In genomic region chr10:21525367-21526183, GRCh38 we compare ENCODE assay signal across 1 cellular context.
TF ChIP-seq lines count a peak whose summit lies in the region.

SKIDA1 (minus strand) TSS chr10:21525682; CDS start chr10:21517822, 7,860 bp downstream.

TF ChIP-seq in HEK293, 187 proteins besides CTCF, POLR2A, EP300 and RAD21 (continued from another document and continues in another):
- TF ChIP-seq, protein P1, sequence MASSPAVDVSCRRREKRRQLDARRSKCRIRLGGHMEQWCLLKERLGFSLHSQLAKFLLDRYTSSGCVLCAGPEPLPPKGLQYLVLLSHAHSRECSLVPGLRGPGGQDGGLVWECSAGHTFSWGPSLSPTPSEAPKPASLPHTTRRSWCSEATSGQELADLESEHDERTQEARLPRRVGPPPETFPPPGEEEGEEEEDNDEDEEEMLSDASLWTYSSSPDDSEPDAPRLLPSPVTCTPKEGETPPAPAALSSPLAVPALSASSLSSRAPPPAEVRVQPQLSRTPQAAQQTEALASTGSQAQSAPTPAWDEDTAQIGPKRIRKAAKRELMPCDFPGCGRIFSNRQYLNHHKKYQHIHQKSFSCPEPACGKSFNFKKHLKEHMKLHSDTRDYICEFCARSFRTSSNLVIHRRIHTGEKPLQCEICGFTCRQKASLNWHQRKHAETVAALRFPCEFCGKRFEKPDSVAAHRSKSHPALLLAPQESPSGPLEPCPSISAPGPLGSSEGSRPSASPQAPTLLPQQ (tag by site-specific recombination; IDR thresholded peaks at IDR 0.05) = peak; percentile 84
- TF ChIP-seq, protein P2, sequence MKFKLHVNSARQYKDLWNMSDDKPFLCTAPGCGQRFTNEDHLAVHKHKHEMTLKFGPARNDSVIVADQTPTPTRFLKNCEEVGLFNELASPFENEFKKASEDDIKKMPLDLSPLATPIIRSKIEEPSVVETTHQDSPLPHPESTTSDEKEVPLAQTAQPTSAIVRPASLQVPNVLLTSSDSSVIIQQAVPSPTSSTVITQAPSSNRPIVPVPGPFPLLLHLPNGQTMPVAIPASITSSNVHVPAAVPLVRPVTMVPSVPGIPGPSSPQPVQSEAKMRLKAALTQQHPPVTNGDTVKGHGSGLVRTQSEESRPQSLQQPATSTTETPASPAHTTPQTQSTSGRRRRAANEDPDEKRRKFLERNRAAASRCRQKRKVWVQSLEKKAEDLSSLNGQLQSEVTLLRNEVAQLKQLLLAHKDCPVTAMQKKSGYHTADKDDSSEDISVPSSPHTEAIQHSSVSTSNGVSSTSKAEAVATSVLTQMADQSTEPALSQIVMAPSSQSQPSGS (tag by site-specific recombination; IDR thresholded peaks at IDR 0.05; ENCODE audit: low read depth) = no peak
- TF ChIP-seq ZNF645 (tag by site-specific recombination; IDR thresholded peaks at IDR 0.05) (no peak), ZBTB49 (tag by site-specific recombination; IDR thresholded peaks at IDR 0.05; ENCODE audit: low read depth) (no peak), ZBTB7A (tag by site-specific recombination; IDR thresholded peaks at IDR 0.05; ENCODE audit: low read depth) (peak; percentile 98), ZNF174 (tag by site-specific recombination; IDR thresholded peaks at IDR 0.05) (no peak), ZNF133 (tag by site-specific recombination; IDR thresholded peaks at IDR 0.05) (no peak), ZNF169 (tag by site-specific recombination; IDR thresholded peaks at IDR 0.05) (no peak), ZNF621 (tag by site-specific recombination; IDR thresholded peaks at IDR 0.05) (no peak), ZFP69B (tag by site-specific recombination; IDR thresholded peaks at IDR 0.05) (peak; percentile 72), ZNF585B (tag by site-specific recombination; IDR thresholded peaks at IDR 0.05) (no peak; the same call in 1 of the 2 replicates), IKZF3 (tag by site-specific recombination; IDR thresholded peaks at IDR 0.05) (peak; percentile 98), ZNF660 (tag by site-specific recombination; IDR thresholded peaks at IDR 0.05) (peak; percentile 36), ZFP41 (tag by site-specific recombination; IDR thresholded peaks at IDR 0.05; ENCODE audit: borderline replicate concordance) (no peak), HOXD13 (CRISPR knock-in tag; IDR thresholded peaks at IDR 0.05; ENCODE audit: borderline replicate concordance) (no peak), OSR2 (tag by site-specific recombination; IDR thresholded peaks at IDR 0.05) (peak; percentile 79), ZNF302 (tag by site-specific recombination; IDR thresholded peaks at IDR 0.05; ENCODE audit: low read depth) (0 out of 2 replicates have a peak, but pooled peaks have one; percentile 50), ZNF473 (tag by site-specific recombination; IDR thresholded peaks at IDR 0.05) (no peak), REPIN1 (tag by site-specific recombination; IDR thresholded peaks at IDR 0.05; ENCODE audit: low read depth) (no peak; the same call in 1 of the 2 replicates), GLI2 (tag by site-specific recombination; IDR thresholded peaks at IDR 0.05; ENCODE audit: borderline replicate concordance, low read depth) (no peak), ZNF548 (tag by site-specific recombination; IDR thresholded peaks at IDR 0.05) (no peak), MEIS1 (CRISPR knock-in tag; IDR thresholded peaks at IDR 0.05; ENCODE audit: borderline replicate concordance) (no peak), OVOL3 (tag by site-specific recombination; IDR thresholded peaks at IDR 0.05) (peak; percentile 51), ZNF530 (tag by site-specific recombination; IDR thresholded peaks at IDR 0.05; ENCODE audit: low read depth) (no peak), ZNF416 (tag by site-specific recombination; IDR thresholded peaks at IDR 0.05) (no peak), ZNF560 (tag by site-specific recombination; IDR thresholded peaks at IDR 0.05; ENCODE audit: borderline replicate concordance) (no peak), ZNF747 (tag by site-specific recombination; IDR thresholded peaks at IDR 0.05) (no peak), ZNF350 (tag by site-specific recombination; IDR thresholded peaks at IDR 0.05) (no peak), ZEB2 (tag by site-specific recombination; IDR thresholded peaks at IDR 0.05) (peak; percentile 100), ZNF391 (tag by site-specific recombination; IDR thresholded peaks at IDR 0.05; ENCODE audit: borderline replicate concordance, low read depth) (peak; percentile 91), ZNF571 (tag by site-specific recombination; IDR thresholded peaks at IDR 0.05) (no peak), ZNF132 (tag by site-specific recombination; IDR thresholded peaks at IDR 0.05; ENCODE audit: borderline replicate concordance) (no peak), ZBTB10 (tag by site-specific recombination; IDR thresholded peaks at IDR 0.05) (peak; percentile 99), ZIC2 (tag by site-specific recombination; IDR thresholded peaks at IDR 0.05) (peak; percentile 65), ZNF558 (tag by site-specific recombination; IDR thresholded peaks at IDR 0.05) (peak; percentile 38; the same call in 1 of the 2 replicates), ZNF23 (tag by site-specific recombination; IDR thresholded peaks at IDR 0.05; ENCODE audit: borderline replicate concordance) (no peak), ZNF157 (tag by site-specific recombination; IDR thresholded peaks at IDR 0.05) (no peak), ZNF211 (tag by site-specific recombination; IDR thresholded peaks at IDR 0.05; ENCODE audit: low read depth) (no peak), ZBTB48 (tag by site-specific recombination; IDR thresholded peaks at IDR 0.05) (peak; percentile 62), ZNF292 (tag by site-specific recombination; IDR thresholded peaks at IDR 0.05; ENCODE audit: borderline replicate concordance, low read depth) (no peak), ZSCAN16 (tag by site-specific recombination; IDR thresholded peaks at IDR 0.05) (no peak), GFI1B (tag by site-specific recombination; IDR thresholded peaks at IDR 0.05) (peak; percentile 83)
- TF ChIP-seq, protein P3, sequence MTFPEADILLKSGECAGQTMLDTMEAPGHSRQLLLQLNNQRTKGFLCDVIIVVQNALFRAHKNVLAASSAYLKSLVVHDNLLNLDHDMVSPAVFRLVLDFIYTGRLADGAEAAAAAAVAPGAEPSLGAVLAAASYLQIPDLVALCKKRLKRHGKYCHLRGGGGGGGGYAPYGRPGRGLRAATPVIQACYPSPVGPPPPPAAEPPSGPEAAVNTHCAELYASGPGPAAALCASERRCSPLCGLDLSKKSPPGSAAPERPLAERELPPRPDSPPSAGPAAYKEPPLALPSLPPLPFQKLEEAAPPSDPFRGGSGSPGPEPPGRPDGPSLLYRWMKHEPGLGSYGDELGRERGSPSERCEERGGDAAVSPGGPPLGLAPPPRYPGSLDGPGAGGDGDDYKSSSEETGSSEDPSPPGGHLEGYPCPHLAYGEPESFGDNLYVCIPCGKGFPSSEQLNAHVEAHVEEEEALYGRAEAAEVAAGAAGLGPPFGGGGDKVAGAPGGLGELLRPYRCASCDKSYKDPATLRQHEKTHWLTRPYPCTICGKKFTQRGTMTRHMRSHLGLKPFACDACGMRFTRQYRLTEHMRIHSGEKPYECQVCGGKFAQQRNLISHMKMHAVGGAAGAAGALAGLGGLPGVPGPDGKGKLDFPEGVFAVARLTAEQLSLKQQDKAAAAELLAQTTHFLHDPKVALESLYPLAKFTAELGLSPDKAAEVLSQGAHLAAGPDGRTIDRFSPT (tag by site-specific recombination; IDR thresholded peaks at IDR 0.05) = peak; percentile 77; the same call in 1 of the 2 replicates
- TF ChIP-seq, protein P4, sequence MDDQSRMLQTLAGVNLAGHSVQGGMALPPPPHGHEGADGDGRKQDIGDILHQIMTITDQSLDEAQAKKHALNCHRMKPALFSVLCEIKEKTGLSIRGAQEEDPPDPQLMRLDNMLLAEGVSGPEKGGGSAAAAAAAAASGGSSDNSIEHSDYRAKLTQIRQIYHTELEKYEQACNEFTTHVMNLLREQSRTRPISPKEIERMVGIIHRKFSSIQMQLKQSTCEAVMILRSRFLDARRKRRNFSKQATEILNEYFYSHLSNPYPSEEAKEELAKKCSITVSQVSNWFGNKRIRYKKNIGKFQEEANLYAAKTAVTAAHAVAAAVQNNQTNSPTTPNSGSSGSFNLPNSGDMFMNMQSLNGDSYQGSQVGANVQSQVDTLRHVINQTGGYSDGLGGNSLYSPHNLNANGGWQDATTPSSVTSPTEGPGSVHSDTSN (CRISPR knock-in tag; IDR thresholded peaks at IDR 0.05) = no peak
- TF ChIP-seq, protein P5, sequence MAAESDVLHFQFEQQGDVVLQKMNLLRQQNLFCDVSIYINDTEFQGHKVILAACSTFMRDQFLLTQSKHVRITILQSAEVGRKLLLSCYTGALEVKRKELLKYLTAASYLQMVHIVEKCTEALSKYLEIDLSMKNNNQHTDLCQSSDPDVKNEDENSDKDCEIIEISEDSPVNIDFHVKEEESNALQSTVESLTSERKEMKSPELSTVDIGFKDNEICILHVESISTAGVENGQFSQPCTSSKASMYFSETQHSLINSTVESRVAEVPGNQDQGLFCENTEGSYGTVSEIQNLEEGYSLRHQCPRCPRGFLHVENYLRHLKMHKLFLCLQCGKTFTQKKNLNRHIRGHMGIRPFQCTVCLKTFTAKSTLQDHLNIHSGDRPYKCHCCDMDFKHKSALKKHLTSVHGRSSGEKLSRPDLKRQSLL (tag by site-specific recombination; IDR thresholded peaks at IDR 0.05) = peak; percentile 87
- TF ChIP-seq, protein P6, sequence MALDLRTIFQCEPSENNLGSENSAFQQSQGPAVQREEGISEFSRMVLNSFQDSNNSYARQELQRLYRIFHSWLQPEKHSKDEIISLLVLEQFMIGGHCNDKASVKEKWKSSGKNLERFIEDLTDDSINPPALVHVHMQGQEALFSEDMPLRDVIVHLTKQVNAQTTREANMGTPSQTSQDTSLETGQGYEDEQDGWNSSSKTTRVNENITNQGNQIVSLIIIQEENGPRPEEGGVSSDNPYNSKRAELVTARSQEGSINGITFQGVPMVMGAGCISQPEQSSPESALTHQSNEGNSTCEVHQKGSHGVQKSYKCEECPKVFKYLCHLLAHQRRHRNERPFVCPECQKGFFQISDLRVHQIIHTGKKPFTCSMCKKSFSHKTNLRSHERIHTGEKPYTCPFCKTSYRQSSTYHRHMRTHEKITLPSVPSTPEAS (tag by site-specific recombination; IDR thresholded peaks at IDR 0.05) = 0 out of 2 replicates have a peak, but pooled peaks have one; percentile 32
- TF ChIP-seq, protein P7, sequence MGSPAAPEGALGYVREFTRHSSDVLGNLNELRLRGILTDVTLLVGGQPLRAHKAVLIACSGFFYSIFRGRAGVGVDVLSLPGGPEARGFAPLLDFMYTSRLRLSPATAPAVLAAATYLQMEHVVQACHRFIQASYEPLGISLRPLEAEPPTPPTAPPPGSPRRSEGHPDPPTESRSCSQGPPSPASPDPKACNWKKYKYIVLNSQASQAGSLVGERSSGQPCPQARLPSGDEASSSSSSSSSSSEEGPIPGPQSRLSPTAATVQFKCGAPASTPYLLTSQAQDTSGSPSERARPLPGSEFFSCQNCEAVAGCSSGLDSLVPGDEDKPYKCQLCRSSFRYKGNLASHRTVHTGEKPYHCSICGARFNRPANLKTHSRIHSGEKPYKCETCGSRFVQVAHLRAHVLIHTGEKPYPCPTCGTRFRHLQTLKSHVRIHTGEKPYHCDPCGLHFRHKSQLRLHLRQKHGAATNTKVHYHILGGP (tag by site-specific recombination; IDR thresholded peaks at IDR 0.05) = no peak
